1 cellular context compared by ENCODE assay signal in the genomic region with DNA sequence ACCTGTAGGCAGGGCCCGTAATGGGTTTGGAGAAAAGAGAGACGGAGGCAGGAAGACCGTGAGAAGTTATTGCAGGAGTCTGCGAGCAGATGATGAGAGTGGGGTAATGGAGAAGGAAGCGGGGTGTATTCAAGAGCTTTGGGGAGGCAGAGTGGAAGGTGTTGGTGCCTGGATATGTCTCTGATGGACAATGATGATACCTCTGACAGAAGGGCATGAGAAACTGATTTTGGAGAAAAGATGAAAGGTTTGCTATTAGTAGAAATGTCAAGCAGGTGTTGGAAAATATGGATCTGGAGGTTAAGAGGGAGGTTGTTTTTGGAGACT.
A peak's percentile ranks its signal among the peaks of the same experiment; 100 is the strongest.
TF ChIP-seq lines count a peak whose summit lies in the region.

No MANE protein-coding gene starts in this region.

TF ChIP-seq in K562, 482 proteins besides CTCF, POLR2A, EP300 and RAD21 (continued from another document):
- TF ChIP-seq ZFP30 (CRISPR knock-in tag; IDR thresholded peaks at IDR 0.05; ENCODE audit: borderline replicate concordance): no peak
- TF ChIP-seq, protein P1, sequence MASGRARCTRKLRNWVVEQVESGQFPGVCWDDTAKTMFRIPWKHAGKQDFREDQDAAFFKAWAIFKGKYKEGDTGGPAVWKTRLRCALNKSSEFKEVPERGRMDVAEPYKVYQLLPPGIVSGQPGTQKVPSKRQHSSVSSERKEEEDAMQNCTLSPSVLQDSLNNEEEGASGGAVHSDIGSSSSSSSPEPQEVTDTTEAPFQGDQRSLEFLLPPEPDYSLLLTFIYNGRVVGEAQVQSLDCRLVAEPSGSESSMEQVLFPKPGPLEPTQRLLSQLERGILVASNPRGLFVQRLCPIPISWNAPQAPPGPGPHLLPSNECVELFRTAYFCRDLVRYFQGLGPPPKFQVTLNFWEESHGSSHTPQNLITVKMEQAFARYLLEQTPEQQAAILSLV (tag; IDR thresholded peaks at IDR 0.05): peak; percentile 5; the same call in 1 of the 2 replicates
- 0 out of 2 replicates have a peak, but pooled peaks have one; percentile 38 for TF ChIP-seq ZEB2 (IDR thresholded peaks at IDR 0.05)
- TF ChIP-seq RBM15 (IDR thresholded peaks at IDR 0.05; ENCODE audit: insufficient read depth, low read length): no peak
- no peak for TF ChIP-seq TCF7 (IDR thresholded peaks at IDR 0.05; ENCODE audit: borderline replicate concordance)
- no peak for TF ChIP-seq ETV6 (IDR thresholded peaks at IDR 0.05; ENCODE audit: borderline replicate concordance in 1 of 2, low read depth in 2 of 2, low read length in 1 of 2)
- TF ChIP-seq ETV6 (CRISPR knock-in tag; IDR thresholded peaks at IDR 0.05; ENCODE audit: borderline replicate concordance): no peak
- TF ChIP-seq SMAD1 (IDR thresholded peaks at IDR 0.05; ENCODE audit: low read depth, low read length, partially characterized antibody): no peak
- TF ChIP-seq, protein P2, sequence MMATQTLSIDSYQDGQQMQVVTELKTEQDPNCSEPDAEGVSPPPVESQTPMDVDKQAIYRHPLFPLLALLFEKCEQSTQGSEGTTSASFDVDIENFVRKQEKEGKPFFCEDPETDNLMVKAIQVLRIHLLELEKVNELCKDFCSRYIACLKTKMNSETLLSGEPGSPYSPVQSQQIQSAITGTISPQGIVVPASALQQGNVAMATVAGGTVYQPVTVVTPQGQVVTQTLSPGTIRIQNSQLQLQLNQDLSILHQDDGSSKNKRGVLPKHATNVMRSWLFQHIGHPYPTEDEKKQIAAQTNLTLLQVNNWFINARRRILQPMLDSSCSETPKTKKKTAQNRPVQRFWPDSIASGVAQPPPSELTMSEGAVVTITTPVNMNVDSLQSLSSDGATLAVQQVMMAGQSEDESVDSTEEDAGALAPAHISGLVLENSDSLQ (IDR thresholded peaks at IDR 0.05): peak; percentile 28; the same call in 1 of the 2 replicates
